Comparison of ENCODE assay signal across 9 cellular contexts in genomic region chr12:57475271-57476161, GRCh38. TPM values are rescaled to one million over a fixed set of nuclear protein-coding genes. Genes with fewer than 3 reads are reported as not detected.
A peak's percentile ranks its signal among the peaks of the same experiment; 100 is the strongest.
DNase-seq lines count a peak whose midpoint lies in the region; ATAC-seq and TF ChIP-seq lines count a peak whose summit lies in the region.
"Had no signal": no experiment of that assay in that cellular context is flagged by ENCODE, and none has a peak within 500 bp of the region (broad histone marks: within the 10 kb centered on the region; RNA-seq: fewer than 3 reads in every experiment).

No MANE protein-coding gene starts in this region.

- H3K4me1 ChIP-seq in breast epithelium (peaks cover 0 to 15% of the 10 kb centered on the region in 2 donors), right lobe of liver (peaks cover 0 to 13% (median 5%) of the 10 kb centered on the region in 4 donors), tibial nerve (peaks cover 0 to 17% (median 14%) of the 10 kb centered on the region in 4 donors)

- no peaks in the 10 kb centered on the region for H3K9me3 ChIP-seq in breast epithelium
- H3K9me3 ChIP-seq in right lobe of liver: no peaks in the 10 kb centered on the region
- no peaks in the 10 kb centered on the region for H3K9me3 ChIP-seq in tibial nerve

- intact Hi-C loops in breast epithelium (cut with DNase I; ENCODE audit: low total_unique reads) (no loop called here), right lobe of liver (cut with DNase I) (no loop called here)

- DNase-seq in AG08395 (ENCODE audit: low spot score) (peak; percentile 52), breast epithelium (ENCODE audit: low spot score in 2 of 2) (no peak), right lobe of liver (peak in 1 of 3 donors; percentile 54), tibial nerve (ENCODE audit: low spot score in 2 of 2) (no peak), LoVo (ENCODE audit: low spot score) (no peak), NCI-H2029 (lab: John Stamatoyannopoulos, UW) (no peak)
- DNase-seq in central memory CD4-positive, alpha-beta T cell: no peak

- H3K4me3 ChIP-seq in breast epithelium: peak overlapping the region; percentile 38 to 66 (median 51)
- H3K4me3 ChIP-seq in right lobe of liver: peak overlapping the region; percentile 25 to 42 (median 29)
- H3K4me3 ChIP-seq in tibial nerve: peak overlapping the region; percentile 4 to 51 (median 40)

- H3K36me3 ChIP-seq in breast epithelium (no peaks in the 10 kb centered on the region), right lobe of liver (no peaks in the 10 kb centered on the region), tibial nerve (peaks cover 0 to 3% (median 0%) of the 10 kb centered on the region in 3 donors)

- TF ChIP-seq POLR2A in breast epithelium (IDR thresholded peaks at IDR 0.05): no peak
- no peak for TF ChIP-seq POLR2A in right lobe of liver (IDR thresholded peaks at IDR 0.05)
- TF ChIP-seq POLR2A in tibial nerve (IDR thresholded peaks at IDR 0.05): no peak

- no peak for TF ChIP-seq CTCF in breast epithelium (IDR thresholded peaks at IDR 0.05)
- TF ChIP-seq CTCF in right lobe of liver (IDR thresholded peaks at IDR 0.05): no peak
- no peak for TF ChIP-seq CTCF in tibial nerve (IDR thresholded peaks at IDR 0.05)

- H3K27me3 ChIP-seq in breast epithelium (peaks cover 0 to 33% of the 10 kb centered on the region in 2 donors), right lobe of liver (peaks cover 0 to 14% of the 10 kb centered on the region in 2 donors), tibial nerve (peaks cover 3 to 66% of the 10 kb centered on the region in 2 donors)

- no peak for TF ChIP-seq EP300 in tibial nerve (IDR thresholded peaks at IDR 0.05)

- 10% methylated on average over 40 of the region's 84 CpGs for WGBS in right lobe of liver (ENCODE audit: insufficient coverage, low coverage, low lambda C conversion rate, missing lambda C conversion rate)
- WGBS in tibial nerve, 2 donors: 7 to 12% methylated on average over 50 to 72 of the region's 84 CpGs

- H3K27ac ChIP-seq in breast epithelium (no peak overlapping the region), right lobe of liver (no peak overlapping the region), tibial nerve (no peak overlapping the region)

- peak; percentile 3 for ATAC-seq in GM21786 (IDR thresholded peaks at IDR 0.05; ENCODE audit: unreplicated experiment)
- ATAC-seq in right lobe of liver: peak; percentile 44 to 65 (median 54)

RNA-seq across cellular contexts. Expression of gene ARHGAP9, which starts 4.2 kb away (rescaled TPM):
- total RNA-seq in breast epithelium (10 to 100 TPM; 10.8 to 16.6 (median 11.1) TPM), right lobe of liver (10 to 100 TPM in 1 of 6 experiments, 1 to 10 TPM in 5; 3.5 to 11.0 (median 6.8) TPM), tibial nerve (10 to 100 TPM in 2 of 4 donors, 1 to 10 TPM in 2; 5.2 to 40.5 (median 11.6) TPM)

RNA-seq across cellular contexts. Expression of gene MARS1, which starts 12.4 kb away (rescaled TPM):
- 10 to 100 TPM; 39.2 to 65.9 (median 60.2) TPM for total RNA-seq in breast epithelium
- total RNA-seq in right lobe of liver: 10 to 100 TPM; 53.4 to 66.6 (median 60.4) TPM
- 100 to 1,000 TPM in 1 of 4 donors, 10 to 100 TPM in 3; 53.5 to 101 (median 74.2) TPM for total RNA-seq in tibial nerve

RNA-seq across cellular contexts. Expression of gene GLI1, which starts 15.9 kb away (rescaled TPM):
- 1 to 10 TPM in 2 of 3 donors, under 1 TPM in 1; 0.66 to 2.1 (median 1.2) TPM for total RNA-seq in breast epithelium
- under 1 TPM; 0.16 to 0.74 (median 0.55) TPM for total RNA-seq in right lobe of liver
- 10 to 100 TPM; 16.2 to 61.0 (median 38.7) TPM for total RNA-seq in tibial nerve

RNA-seq across cellular contexts. Expression of gene INHBE, which starts 20.4 kb away (rescaled TPM):
- total RNA-seq in breast epithelium (not detected), right lobe of liver (100 to 1,000 TPM in 4 of 6 experiments, 10 to 100 TPM in 2; 17.4 to 302 (median 150) TPM), tibial nerve (not detected)
- total RNA-seq: temporal lobe had no signal

RNA-seq across cellular contexts. Expression of gene INHBC, which starts 40.9 kb away (rescaled TPM):
- total RNA-seq in breast epithelium: not detected
- total RNA-seq in right lobe of liver: 100 to 1,000 TPM in 1 of 6 experiments, 10 to 100 TPM in 5; 14.7 to 123 (median 63.6) TPM
- total RNA-seq in tibial nerve: not detected
- total RNA-seq: temporal lobe had no signal

Comparison
In these comparisons a context has a peak if more than half of its experiments do, and no peak if none do; other contexts are left out.
1. RNA of gene GLI1, which starts 15.9 kb away (total RNA-seq): 16.2 to 61.0 TPM in tibial nerve; 0.66 to 2.1 TPM in breast epithelium and 0.16 to 0.74 TPM in right lobe of liver; every median in the first group is over 4 times any median in the second.
2. Peak in every context shown above with its lines, with median percentiles within 50 percentile points of each other: H3K4me3 ChIP-seq.